ENCODE assay signal across 8 cellular contexts in genomic region chr7:32489788-32490126, GRCh38. TPM values are rescaled to one million over a fixed set of nuclear protein-coding genes. Genes with fewer than 3 reads are reported as not detected.
DNase-seq lines count a peak whose midpoint lies in the region; ATAC-seq and TF ChIP-seq lines count a peak whose summit lies in the region.

No MANE protein-coding gene starts in this region.

- H2AFZ ChIP-seq in smooth muscle cell (ENCODE audit: low read depth) = peak overlapping the region; percentile 92

- H3K4me1 ChIP-seq in Panc1 (ENCODE audit: control insufficient read depth, insufficient read depth, low read length) (peaks cover 14% of the 10 kb centered on the region; the same call in 1 of the 2 replicates), smooth muscle cell (ENCODE audit: low read depth) (peaks cover 10% of the 10 kb centered on the region)

- peaks cover 15% of the 10 kb centered on the region for H3K79me2 ChIP-seq in smooth muscle cell (ENCODE audit: low read depth)

- ATAC-seq in activated CD4-positive, alpha-beta T cell treated with anti-CD3 and anti-CD28 coated beads for 36 hours = peak; percentile 25
- ATAC-seq in Panc1 = peak; percentile 63

- H4K20me1 ChIP-seq in smooth muscle cell (ENCODE audit: low read depth) = no peaks in the 10 kb centered on the region

- intact Hi-C loops in activated CD4-positive, alpha-beta T cell treated with anti-CD3 and anti-CD28 coated beads for 36 hours (cut with DNase I, micrococcal nuclease) = loop anchor here (1.0 to 10.0 kb wide), 16 partner anchors 17 to 1895 kb away; partner anchors contain the start of genes GARS1 (in 2 of the 2), NT5C3A (in 2 of the 2), RP9 (in 2 of the 2) and BBS9 (in 1 of the 2)
- intact Hi-C loops in Panc1 (cut with micrococcal nuclease; ENCODE audit: unreplicated experiment) = loop anchor here (10.0 kb wide), 2 partner anchors 75 to 175 kb away; no protein-coding TSS in a partner anchor

- H3K4me3 Mint-ChIP-seq in activated CD4-positive, alpha-beta T cell treated with anti-CD3 and anti-CD28 coated beads for 36 hours = peak overlapping the region; percentile 82

- DNase-seq in activated CD4-positive, alpha-beta T cell treated with anti-CD3 and anti-CD28 coated beads for 36 hours = no peak
- no peak for DNase-seq in activated CD4-positive, alpha-beta T cell treated with anti-CD3 and anti-CD28 coated beads, Interleukin-2, amount 50 U/mL, for 48 hours
- DNase-seq in Panc1 (ENCODE audit: low read depth, low spot score) = no peak
- DNase-seq in fibroblast of the aortic adventitia (ENCODE audit: low read depth) = no peak
- DNase-seq in smooth muscle cell (lab: John Stamatoyannopoulos, UW; ENCODE audit: unreplicated experiment) = no peak
- DNase-seq in foreskin melanocyte = no peak
- no peak for DNase-seq in DMS153 treated with DMSO at 0.1 percent for 48 hours (lab: John Stamatoyannopoulos, UW; ENCODE audit: unreplicated experiment)
- no peak for DNase-seq in AG08396 (ENCODE audit: low spot score)

- H3F3A ChIP-seq in smooth muscle cell (ENCODE audit: low read depth) = no peaks in the 10 kb centered on the region

- peak overlapping the region; percentile 99 for H3K27ac Mint-ChIP-seq in activated CD4-positive, alpha-beta T cell treated with anti-CD3 and anti-CD28 coated beads for 36 hours

- H3K27ac ChIP-seq in Panc1 (ENCODE audit: low read length) = peak overlapping the region; percentile 97
- H3K27ac ChIP-seq in smooth muscle cell (ENCODE audit: low read depth) = peak overlapping the region; percentile 82

- H3K27me3 ChIP-seq in Panc1 (ENCODE audit: control insufficient read depth, insufficient read depth, low read length) (no peaks in the 10 kb centered on the region), smooth muscle cell (ENCODE audit: low read depth) (no peaks in the 10 kb centered on the region)

- WGBS in smooth muscle cell (ENCODE audit: low lambda C conversion rate) = 5% methylated on average over 9 of the region's 9 CpGs

- peaks cover 27% of the 10 kb centered on the region for H3K4me1 Mint-ChIP-seq in activated CD4-positive, alpha-beta T cell treated with anti-CD3 and anti-CD28 coated beads for 36 hours

- POLR2A ChIA-PET in activated CD4-positive, alpha-beta T cell treated with anti-CD3 and anti-CD28 coated beads for 36 hours (lab: Charles Lee) = interaction anchor here (0.6 kb wide), 1 partner anchor 84 kb away, joined by 3 read pairs; no protein-coding TSS in a partner anchor
- POLR2A ChIA-PET in Panc1 (lab: Charles Lee) = no interaction called here

- TSS peak; percentile 38 for BruUV-seq in Panc1 (replicated peaks; lab: Mats Ljungman, UMichigan)

- H3K36me3 ChIP-seq in Panc1 (ENCODE audit: control insufficient read depth, insufficient read depth, low read length) = peaks cover 14% of the 10 kb centered on the region
- H3K36me3 ChIP-seq in smooth muscle cell (ENCODE audit: low read depth) = peaks cover 8% of the 10 kb centered on the region

- peak overlapping the region; percentile 92 for H3K4me2 ChIP-seq in smooth muscle cell

- in situ Hi-C loops in Panc1 (cut with HindIII; ENCODE audit: low pct_unique_long_range_greater_than_20kb, low sequenced_read_pairs) = no loop called here

- peak overlapping the region; percentile 77 to 80 for H3K4me3 ChIP-seq in Panc1 (ENCODE audit: low read depth in 2 of 2, low read length in 2 of 2)
- peak overlapping the region; percentile 94 for H3K4me3 ChIP-seq in fibroblast of the aortic adventitia (ENCODE audit: low read depth, low read length)
- peak overlapping the region; percentile 71 for H3K4me3 ChIP-seq in smooth muscle cell

- no peaks in the 10 kb centered on the region for H3K9me3 ChIP-seq in Panc1 (ENCODE audit: control insufficient read depth, insufficient read depth, low read depth, low read length)
- no peaks in the 10 kb centered on the region for H3K9me3 ChIP-seq in smooth muscle cell (replicated peaks; ENCODE audit: low read depth)

- CTCF ChIA-PET in activated CD4-positive, alpha-beta T cell treated with anti-CD3 and anti-CD28 coated beads for 36 hours (lab: Charles Lee) = interaction anchor here (0.7 to 1.6 kb wide), 5 partner anchors 8 to 357 kb away, joined by 3 to 5 read pairs (median 4); no protein-coding TSS in a partner anchor
- CTCF ChIA-PET in Panc1 (lab: Charles Lee) = no interaction called here

- H3K9me3 Mint-ChIP-seq in activated CD4-positive, alpha-beta T cell treated with anti-CD3 and anti-CD28 coated beads for 36 hours (ENCODE audit: low read depth) = no peaks in the 10 kb centered on the region

- H3K27me3 Mint-ChIP-seq in activated CD4-positive, alpha-beta T cell treated with anti-CD3 and anti-CD28 coated beads for 36 hours = no peaks in the 10 kb centered on the region

- peak overlapping the region; percentile 84 for H3K9ac ChIP-seq in smooth muscle cell (ENCODE audit: low read depth)

- H3K36me3 Mint-ChIP-seq in activated CD4-positive, alpha-beta T cell treated with anti-CD3 and anti-CD28 coated beads for 36 hours (ENCODE audit: low read depth) = peaks cover 22% of the 10 kb centered on the region

- TF ChIP-seq CTCF in Panc1 (IDR thresholded peaks at IDR 0.05) (no peak), fibroblast of the aortic adventitia (IDR thresholded peaks at IDR 0.05; ENCODE audit: insufficient read depth, low read length) (no peak), smooth muscle cell (IDR thresholded peaks at IDR 0.05; ENCODE audit: borderline replicate concordance, insufficient read depth, poor library complexity, severe bottlenecking) (no peak)

RNA-seq across cellular contexts. Expression of gene LSM5, which starts 0.4 kb away (rescaled TPM):
- total RNA-seq in activated CD4-positive, alpha-beta T cell treated with anti-CD3 and anti-CD28 coated beads for 36 hours = 100 to 1,000 TPM in 1 of 2 experiments, 10 to 100 TPM in 1; 75.6 to 135 TPM
- total RNA-seq in Panc1 (2021; ENCODE audit: unreplicated experiment) = 109 TPM
- 67.8 TPM for polyA plus RNA-seq in Panc1 (2012; ENCODE audit: insufficient read length)
- total RNA-seq in fibroblast of the aortic adventitia (ENCODE audit: low replicate concordance) = 50.8 and 64.9 TPM in 2 replicates
- 65.0 and 70.0 TPM in 2 replicates for total RNA-seq in smooth muscle cell
- 89.6 and 98.1 TPM in 2 replicates for polyA plus RNA-seq in smooth muscle cell

RNA-seq across cellular contexts. Expression of gene AVL9, which starts 5.5 kb away (rescaled TPM):
- 10 to 100 TPM; 37.4 to 56.6 TPM for total RNA-seq in activated CD4-positive, alpha-beta T cell treated with anti-CD3 and anti-CD28 coated beads for 36 hours
- total RNA-seq in Panc1 (2021; ENCODE audit: unreplicated experiment) = 66.6 TPM
- 22.3 TPM for polyA plus RNA-seq in Panc1 (2012; ENCODE audit: insufficient read length)
- total RNA-seq in fibroblast of the aortic adventitia (ENCODE audit: low replicate concordance) = 16.2 and 26.9 TPM in 2 replicates
- 26.0 and 32.3 TPM in 2 replicates for total RNA-seq in smooth muscle cell
- 12.2 and 13.1 TPM in 2 replicates for polyA plus RNA-seq in smooth muscle cell
